In genomic region chr3:127134466-127134865, GRCh38 we compare ENCODE assay signal across 22 cellular contexts. TPM values are rescaled to one million over a fixed set of nuclear protein-coding genes. Genes with fewer than 3 reads are reported as not detected.
"Had no signal": no experiment of that assay in that cellular context is flagged by ENCODE, and none has a peak within 500 bp of the region (broad histone marks: within the 10 kb centered on the region; RNA-seq: fewer than 3 reads in every experiment).

No MANE protein-coding gene starts in this region.

- H3K36me3 ChIP-seq: esophagus squamous epithelium, lower lobe of right lung, ovary, suprapubic skin, transverse colon, uterus, WERI-Rb-1 had no signal

- H3K4me3 Mint-ChIP-seq: dendritic cell treated with granulocyte-macrophage colony-stimulating factor and Interleukin-4, amounts not matched to agents 40 ng/mL and 50 ng/mL, for 4 days; stimulated activated naive CD8-positive, alpha-beta T cell treated with anti-CD3 and anti-CD28 coated beads, Interleukin-15, amount 100 ng/mL, for 72 hours had no signal

- H3K27ac ChIP-seq: body of pancreas, esophagus squamous epithelium, lower lobe of right lung, ovary, suprapubic skin, transverse colon, uterus, WERI-Rb-1 had no signal

- ATAC-seq: left colon; stimulated activated naive CD8-positive, alpha-beta T cell treated with anti-CD3 and anti-CD28 coated beads, Interleukin-15, amount 100 ng/mL, for 72 hours had no signal

- H3K27me3 ChIP-seq: ovary, uterus had no signal

- H3K9me3 Mint-ChIP-seq: activated T-helper 2 cell treated with anti-CD3 and anti-CD28 coated beads, Interferon-gamma antibody, Interleukin-2, Interleukin-4, amounts not matched to agents 10 μg/mL and 5 μg/mL and 100 μg/mL, durations not matched to agents 14 hours and 24 hours and 36 hours; dendritic cell treated with granulocyte-macrophage colony-stimulating factor and Interleukin-4, amounts not matched to agents 40 ng/mL and 50 ng/mL, for 4 days; stimulated activated naive CD8-positive, alpha-beta T cell treated with anti-CD3 and anti-CD28 coated beads, Interleukin-15, amount 100 ng/mL, for 72 hours had no signal

- H3K4me3 ChIP-seq: body of pancreas had no signal

- H3K9me3 ChIP-seq: body of pancreas, esophagus squamous epithelium, lower lobe of right lung, ovary, psoas muscle, suprapubic skin, transverse colon, uterus had no signal

- H3K27ac Mint-ChIP-seq: activated T-helper 2 cell treated with anti-CD3 and anti-CD28 coated beads, Interferon-gamma antibody, Interleukin-2, Interleukin-4, amounts not matched to agents 10 μg/mL and 5 μg/mL and 100 μg/mL, durations not matched to agents 14 hours and 24 hours and 36 hours; dendritic cell treated with granulocyte-macrophage colony-stimulating factor and Interleukin-4, amounts not matched to agents 40 ng/mL and 50 ng/mL, for 4 days; stimulated activated naive CD8-positive, alpha-beta T cell treated with anti-CD3 and anti-CD28 coated beads, Interleukin-15, amount 100 ng/mL, for 72 hours had no signal

- DNase-seq: activated CD4-positive, alpha-beta T cell treated with anti-CD3 and anti-CD28 coated beads, Interleukin-2, amount 50 U/mL, for 4 hours; activated naive CD4-positive, alpha-beta T cell treated with Interleukin-2 at 50 U/mL for 16 hours; activated T-cell treated with anti-CD3 and anti-CD28 coated beads for 4 hours; effector CD8-positive, alpha-beta T cell; esophagus squamous epithelium; left colon; lower lobe of right lung; ovary; stimulated activated CD4-positive, alpha-beta T cell treated with anti-CD3 and anti-CD28 coated beads, Interleukin-15, amount 100 ng/mL, for 24 hours; stimulated activated CD4-positive, alpha-beta T cell treated with anti-CD3 and anti-CD28 coated beads, Interleukin-4, amount 100 ng/mL, for 1 hour; stimulated activated naive CD8-positive, alpha-beta T cell treated with anti-CD3 and anti-CD28 coated beads, Interleukin-15, amount 100 ng/mL, for 72 hours; SW 1271; transverse colon; uterus had no signal

RNA-seq across cellular contexts. Expression of gene PRR23E, which starts 58.5 kb away (rescaled TPM):
- total RNA-seq: activated T-helper 2 cell treated with anti-CD3 and anti-CD28 coated beads, Interferon-gamma antibody, Interleukin-2, Interleukin-4, amounts not matched to agents 10 μg/mL and 5 μg/mL and 100 μg/mL, durations not matched to agents 14 hours and 24 hours and 36 hours; body of pancreas; esophagus squamous epithelium; left colon; lower lobe of right lung; ovary; psoas muscle; right cardiac atrium; suprapubic skin; T-helper 2 cell treated with Interferon-gamma antibody and Interleukin-4, amounts not matched to agents 100 ng/mL and 5 ng/mL, for 36 hours; transverse colon; uterus had no signal
- polyA plus RNA-seq: psoas muscle, right cardiac atrium had no signal
